In the genomic region with DNA sequence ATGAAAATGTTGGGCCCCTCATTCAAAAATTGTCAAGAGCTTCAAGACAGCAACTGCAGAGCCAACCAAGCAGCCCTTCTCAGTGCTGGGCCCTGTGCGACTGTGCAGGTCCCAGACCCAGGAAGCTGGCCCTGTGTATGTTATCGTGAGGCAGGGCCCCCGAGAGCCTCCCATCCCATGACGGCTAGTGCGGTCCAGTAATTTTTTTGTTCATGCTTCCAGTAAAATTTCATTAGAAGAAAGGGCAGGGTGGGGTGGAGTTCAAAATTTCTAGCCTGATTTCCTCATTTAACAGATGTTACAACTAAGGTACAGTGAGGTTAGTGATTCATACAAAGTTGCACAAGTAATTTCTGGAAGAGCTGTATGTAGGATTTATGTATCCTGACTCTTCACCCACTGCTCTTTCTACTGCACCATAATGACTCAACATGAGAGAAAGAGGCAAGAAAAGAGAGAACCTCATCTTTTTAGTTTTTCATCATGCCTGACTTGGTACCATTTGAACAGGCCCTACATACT, we compare ENCODE assay signal across 8 cellular contexts.
A peak's percentile ranks its signal among the peaks of the same experiment; 100 is the strongest.
DNase-seq lines count a peak whose midpoint lies in the region; ATAC-seq, FAIRE-seq and TF ChIP-seq lines count a peak whose summit lies in the region.

No MANE protein-coding gene starts in this region.

- no peaks in the 10 kb centered on the region for H3K79me2 ChIP-seq in H1 (ENCODE audit: control insufficient read depth in 1 of 2, insufficient read depth in 2 of 2, low read length in 2 of 2)

- peaks cover 0 to 3% (median 0%) of the 10 kb centered on the region in 4 experiments; a peak in 1 of 7 replicates for H3K4me1 ChIP-seq in H1 (replicated peaks in 1 of 4; ENCODE audit: control insufficient read depth in 3 of 4, insufficient read depth in 4 of 4, low read length in 3 of 4)

- H3K56ac ChIP-seq in H1 (replicated peaks; ENCODE audit: insufficient read length, low read depth, low read length): no peak overlapping the region

- peak; percentile 97 for DNase-seq in AG10803 (ENCODE audit: low read depth)
- peak; percentile 93 for DNase-seq in NB4 (ENCODE audit: low read depth)
- DNase-seq in H1 (ENCODE audit: low read depth in 1 of 2, low spot score in 2 of 2): no peak
- DNase-seq in smooth muscle cell of the brain vasculature (ENCODE audit: low read depth, low spot score): peak; percentile 12
- DNase-seq in NCI-H1092 (lab: John Stamatoyannopoulos, UW): no peak
- DNase-seq in pons (ENCODE audit: low spot score): no peak
- no peak for DNase-seq in GM12891 (ENCODE audit: insufficient read length, low spot score)

- TF ChIP-seq CTCF in AG10803 (conservative IDR thresholded peaks at IDR 0.05; ENCODE audit: low read length) (no peak), NB4 (IDR thresholded peaks at IDR 0.05; ENCODE audit: low read depth, low read length) (no peak), H1 (IDR thresholded peaks at IDR 0.05; ENCODE audit: control extremely low read depth in 1 of 3, insufficient read depth in 1 of 3, low read depth in 1 of 3, low read length in 3 of 3) (no peak)

- H2BK12ac ChIP-seq in H1 (ENCODE audit: low read depth, low read length): no peak overlapping the region

- peak overlapping the region; percentile 72 for H4K8ac ChIP-seq in H1 (ENCODE audit: extremely low read depth, insufficient read depth, low read length)

- no peak overlapping the region for H3K23ac ChIP-seq in H1 (ENCODE audit: insufficient read length)

- no peaks in the 10 kb centered on the region for H3K79me1 ChIP-seq in H1 (ENCODE audit: low read depth, low read length)

- no peak for TF ChIP-seq RAD21 in H1 (IDR thresholded peaks at IDR 0.05 in 1 of 2, conservative IDR thresholded peaks at IDR 0.05 in 1 of 2; ENCODE audit: low read depth in 2 of 2, low read length in 2 of 2)

- H3K27me3 ChIP-seq in H1 (replicated peaks in 1 of 4; ENCODE audit: control insufficient read depth in 3 of 4, extremely low read depth in 1 of 4, insufficient read depth in 3 of 4, low read length in 3 of 4): no peaks in the 10 kb centered on the region

- H3K4me2 ChIP-seq in H1 (ENCODE audit: insufficient read depth in 1 of 2, low read depth in 2 of 2, low read length in 2 of 2): no peak overlapping the region

- no peak overlapping the region for H3K4ac ChIP-seq in H1 (replicated peaks; ENCODE audit: insufficient read length, low read depth, low read length)

- H3K9ac ChIP-seq in H1 (replicated peaks in 1 of 4; ENCODE audit: extremely low read depth in 1 of 4, low read depth in 3 of 4, low read length in 3 of 4): no peak overlapping the region

- 90% methylated on average over 5 of the region's 5 CpGs; no CpG with 5 or more reads in 1 of the 2 experiments for WGBS in H1 (ENCODE audit: extremely low coverage in 1 of 2, insufficient coverage in 1 of 2, insufficient read length in 1 of 2, insufficient replicate concordance in 2 of 2, low coverage in 1 of 2, low lambda C conversion rate in 2 of 2, missing lambda C conversion rate in 1 of 2), 2 experiments

- H3K14ac ChIP-seq in H1 (ENCODE audit: insufficient read length): no peak overlapping the region

- no peak overlapping the region for H2BK120ac ChIP-seq in H1 (replicated peaks; ENCODE audit: low read depth, low read length)

- TF ChIP-seq POLR2A in NB4 (IDR thresholded peaks at IDR 0.05; ENCODE audit: extremely low read depth, insufficient read length): no peak
- TF ChIP-seq POLR2A in H1 (IDR thresholded peaks at IDR 0.05; ENCODE audit: control extremely low read depth in 1 of 2, low read depth in 2 of 2, low read length in 2 of 2): no peak
- TF ChIP-seq POLR2A in GM12891 (IDR thresholded peaks at IDR 0.05; ENCODE audit: low read depth, low read length): no peak

- CTCF ChIA-PET in H1 (lab: Charles Lee; ENCODE audit: partially characterized antibody): interaction anchor here (1.0 to 2.3 kb wide), 3 partner anchors 10 to 35 kb away, joined by 3 to 13 read pairs (median 3); no protein-coding TSS in a partner anchor

- no peaks in the 10 kb centered on the region for H4K20me1 ChIP-seq in H1 (replicated peaks in 1 of 2; ENCODE audit: control insufficient read depth in 1 of 2, insufficient read depth in 2 of 2, low read length in 2 of 2)

- no peak overlapping the region for H3K4me3 ChIP-seq in AG10803 (ENCODE audit: low read length)
- H3K4me3 ChIP-seq in NB4 (ENCODE audit: low read depth, low read length): no peak overlapping the region
- no peak overlapping the region for H3K4me3 ChIP-seq in H1 (ENCODE audit: extremely low read depth in 1 of 4, insufficient read depth in 2 of 4, low read depth in 3 of 4, low read length in 4 of 4)

- H3K23me2 ChIP-seq in H1 (ENCODE audit: low read depth, low read length): no peaks in the 10 kb centered on the region

- H2AFZ ChIP-seq in H1 (ENCODE audit: low read length): no peak overlapping the region

- H2BK20ac ChIP-seq in H1 (ENCODE audit: low read length): no peak overlapping the region

- H3K9me3 ChIP-seq in H1 (ENCODE audit: insufficient read depth in 2 of 2, low read depth in 1 of 2, low read length in 1 of 2): no peaks in the 10 kb centered on the region

- FAIRE-seq in H1 (lab: Jason Lieb, UNC): no peak
- FAIRE-seq in GM12891 (lab: Jason Lieb, UNC): no peak

- no peak overlapping the region for H3K18ac ChIP-seq in H1 (ENCODE audit: extremely low read depth, low read length)

- H2BK5ac ChIP-seq in H1 (ENCODE audit: low read depth, low read length): no peak overlapping the region

- no peak overlapping the region for H2BK15ac ChIP-seq in H1 (ENCODE audit: low read length)

- H3K27ac ChIP-seq in H1 (ENCODE audit: low read depth, low read length): no peak overlapping the region

- H4K5ac ChIP-seq in H1 (ENCODE audit: insufficient read length, low read depth, low read length): no peak overlapping the region

- no peaks in the 10 kb centered on the region for H3K36me3 ChIP-seq in H1 (ENCODE audit: control insufficient read depth in 2 of 4, insufficient read depth in 4 of 4, low read length in 3 of 4)

- TF ChIP-seq EP300 in H1 (IDR thresholded peaks at IDR 0.05; ENCODE audit: borderline replicate concordance in 1 of 2, low read depth in 2 of 2, low read length in 2 of 2): no peak

- no peak overlapping the region for H4K91ac ChIP-seq in H1 (replicated peaks; ENCODE audit: insufficient read length, low read length)

- POLR2A ChIA-PET in H1 (lab: Charles Lee; ENCODE audit: partially characterized antibody): interaction anchor here (0.9 kb wide), 1 partner anchor 25 kb away, joined by 3 read pairs; no protein-coding TSS in a partner anchor

- ATAC-seq in GM19455 (IDR thresholded peaks at IDR 0.05; ENCODE audit: unreplicated experiment): peak; percentile 66

- no peak overlapping the region for H2AK5ac ChIP-seq in H1 (ENCODE audit: low read depth, low read length)

TF ChIP-seq in H1, 55 proteins besides CTCF, POLR2A, EP300 and RAD21 (continues in another document):
- TF ChIP-seq CHD2 (IDR thresholded peaks at IDR 0.05; ENCODE audit: low read length) (no peak), CREB1 (IDR thresholded peaks at IDR 0.05) (no peak), KDM5A (IDR thresholded peaks at IDR 0.05; ENCODE audit: low read length) (no peak), EGR1 (IDR thresholded peaks at IDR 0.05; ENCODE audit: borderline replicate concordance, low read depth, low read length) (no peak), RNF2 (IDR thresholded peaks at IDR 0.05; ENCODE audit: borderline replicate concordance, low read depth, low read length, missing control alignments, poor library complexity, severe bottlenecking) (no peak), JUND (IDR thresholded peaks at IDR 0.05; ENCODE audit: low read length) (no peak)
- TF ChIP-seq, protein P1, sequence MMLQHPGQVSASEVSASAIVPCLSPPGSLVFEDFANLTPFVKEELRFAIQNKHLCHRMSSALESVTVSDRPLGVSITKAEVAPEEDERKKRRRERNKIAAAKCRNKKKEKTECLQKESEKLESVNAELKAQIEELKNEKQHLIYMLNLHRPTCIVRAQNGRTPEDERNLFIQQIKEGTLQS (IDR thresholded peaks at IDR 0.05; ENCODE audit: insufficient read depth, low read depth, low read length): no peak
- TF ChIP-seq, protein P2, sequence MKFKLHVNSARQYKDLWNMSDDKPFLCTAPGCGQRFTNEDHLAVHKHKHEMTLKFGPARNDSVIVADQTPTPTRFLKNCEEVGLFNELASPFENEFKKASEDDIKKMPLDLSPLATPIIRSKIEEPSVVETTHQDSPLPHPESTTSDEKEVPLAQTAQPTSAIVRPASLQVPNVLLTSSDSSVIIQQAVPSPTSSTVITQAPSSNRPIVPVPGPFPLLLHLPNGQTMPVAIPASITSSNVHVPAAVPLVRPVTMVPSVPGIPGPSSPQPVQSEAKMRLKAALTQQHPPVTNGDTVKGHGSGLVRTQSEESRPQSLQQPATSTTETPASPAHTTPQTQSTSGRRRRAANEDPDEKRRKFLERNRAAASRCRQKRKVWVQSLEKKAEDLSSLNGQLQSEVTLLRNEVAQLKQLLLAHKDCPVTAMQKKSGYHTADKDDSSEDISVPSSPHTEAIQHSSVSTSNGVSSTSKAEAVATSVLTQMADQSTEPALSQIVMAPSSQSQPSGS (IDR thresholded peaks at IDR 0.05; ENCODE audit: low read length): no peak

TF ChIP-seq in GM12891, 5 proteins besides CTCF, POLR2A, EP300 and RAD21:
- TF ChIP-seq POU2F2 (IDR thresholded peaks at IDR 0.05; ENCODE audit: low read depth, low read length): no peak
- TF ChIP-seq POLR2AphosphoS5 (IDR thresholded peaks at IDR 0.05; ENCODE audit: low read depth, low read length): no peak
- no peak for TF ChIP-seq SPI1 (IDR thresholded peaks at IDR 0.05; ENCODE audit: low read depth, low read length)
- TF ChIP-seq PAX5 (IDR thresholded peaks at IDR 0.05; ENCODE audit: insufficient read depth, low read length, severe bottlenecking): no peak
- no peak for TF ChIP-seq TAF1 (IDR thresholded peaks at IDR 0.05; ENCODE audit: low read depth, low read length)
TF ChIP-seq in GM12891: peak in this region for 0.

Comparison
In these comparisons a context has a peak if more than half of its experiments do, and no peak if none do; other contexts are left out.
1. DNase-seq: peak in AG10803 (single experiment), NB4 (single experiment) and smooth muscle cell of the brain vasculature (single experiment); none in H1 (0 of 2), NCI-H1092 (single experiment), pons (single experiment) and GM12891 (single experiment).